Comparison of ENCODE assay signal across 25 cellular contexts in the genomic region with DNA sequence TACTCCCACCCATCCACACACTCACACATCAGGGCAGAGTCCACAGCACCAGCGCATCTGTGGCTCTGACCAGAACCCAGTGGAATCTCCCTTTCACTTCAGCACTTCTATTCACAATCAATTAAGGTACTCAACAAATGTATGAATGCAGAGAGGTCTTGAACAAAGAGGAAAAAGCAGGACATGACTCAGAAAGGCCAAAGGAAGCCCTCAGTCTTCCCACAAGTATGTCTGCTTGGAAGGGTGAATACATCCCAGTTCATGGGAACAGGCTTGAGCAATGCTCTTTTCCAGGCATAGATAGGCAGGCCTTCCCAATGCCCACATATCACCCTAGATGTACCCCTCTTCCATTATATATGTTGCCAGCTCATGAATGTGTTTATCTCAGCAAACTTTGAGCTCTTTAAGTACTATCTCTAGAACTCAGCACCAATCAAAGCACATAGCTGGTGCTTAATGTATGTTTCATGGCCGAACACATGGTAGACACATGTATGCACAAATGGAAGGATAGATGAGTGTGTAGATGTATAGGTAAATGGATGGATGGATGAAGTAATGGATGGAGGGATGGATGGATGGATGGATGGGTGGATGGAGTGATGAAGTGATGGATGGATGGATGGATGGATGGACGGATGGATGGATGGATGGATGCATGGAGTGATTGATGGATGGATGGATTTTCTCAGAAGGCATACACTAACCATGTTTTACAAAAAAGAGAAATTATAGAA.
"Had no signal": no experiment of that assay in that cellular context is flagged by ENCODE, and none has a peak within 500 bp of the region (broad histone marks: within the 10 kb centered on the region; RNA-seq: fewer than 3 reads in every experiment).

No MANE protein-coding gene starts in this region.

- H3K9me3 ChIP-seq: lower lobe of right lung, ovary, prostate gland, sigmoid colon, tibial nerve, vagina had no signal

- H3K27ac ChIP-seq: lower lobe of right lung, ovary, prostate gland, sigmoid colon, tibial nerve, vagina had no signal

- FAIRE-seq: keratinocyte, small intestine had no signal

- H3K36me3 ChIP-seq: lower lobe of right lung, ovary, prostate gland, sigmoid colon, vagina had no signal

- H3K4me3 ChIP-seq: lower lobe of right lung, ovary, prostate gland, sigmoid colon, tibial nerve, vagina had no signal

- H3K4me1 ChIP-seq: lower lobe of right lung, prostate gland, sigmoid colon, tibial nerve, vagina had no signal

- DNase-seq: hippocampal formation; kidney glomerular epithelial cell; left cardiac atrium; lower lobe of right lung; mammary epithelial cell; mesendoderm; naive B cell; natural killer cell; nephron progenitor cell; ovary; retina; right cardiac atrium; sigmoid colon; small intestine; stimulated activated CD4-positive, alpha-beta T cell treated with anti-CD3 and anti-CD28 coated beads, Interleukin-1b, Interleukin-23, amount 100 ng/mL, for 48 hours; stimulated activated CD4-positive, alpha-beta T cell treated with anti-CD3 and anti-CD28 coated beads, Interleukin-2, amount 100 ng/mL, for 48 hours; stimulated activated CD4-positive, alpha-beta T cell treated with anti-CD3 and anti-CD28 coated beads, Interleukin-4, amount 100 ng/mL, for 4 hours; stimulated activated CD8-positive, alpha-beta memory T cell treated with anti-CD3 and anti-CD28 coated beads, Interleukin-4, amount 100 ng/mL, for 48 hours; stimulated activated naive CD4-positive, alpha-beta T cell treated with Interleukin-2 at 50 U/mL for 16 hours; stimulated activated naive CD8-positive, alpha-beta T cell treated with anti-CD3 and anti-CD28 coated beads, Interleukin-15, amount 100 ng/mL, for 72 hours; substantia nigra had no signal

- H3K27me3 ChIP-seq: ovary, sigmoid colon, tibial nerve, vagina had no signal
